In the genomic region with DNA sequence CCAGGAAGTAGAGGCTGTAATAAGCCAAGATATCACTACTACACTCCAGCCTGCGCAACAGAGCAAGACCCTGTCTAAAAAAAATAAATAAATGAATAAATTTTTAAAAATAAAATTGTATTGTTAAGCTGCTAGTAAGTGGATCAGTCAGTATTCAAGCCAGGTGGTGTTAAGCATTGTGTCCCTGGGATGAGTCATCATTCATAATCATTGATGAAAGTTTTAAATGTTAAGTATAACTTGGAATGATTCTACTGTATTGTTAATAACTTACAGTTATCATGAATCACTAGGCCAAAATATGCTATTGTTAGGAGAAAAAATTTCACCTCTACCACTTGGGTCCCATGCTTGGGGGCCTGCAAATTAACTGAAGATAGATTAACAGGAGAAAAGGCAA, we compare ENCODE assay signal across 30 cellular contexts.
"Had no signal": no experiment of that assay in that cellular context is flagged by ENCODE, and none has a peak within 500 bp of the region (broad histone marks: within the 10 kb centered on the region; RNA-seq: fewer than 3 reads in every experiment).

No MANE protein-coding gene starts in this region.

- H3K27me3 ChIP-seq: ascending aorta, breast epithelium, cardiac muscle cell, foreskin keratinocyte, gastroesophageal sphincter had no signal

- H3K27ac ChIP-seq: ascending aorta, breast epithelium, cardiac muscle cell, coronary artery, foreskin keratinocyte, gastroesophageal sphincter had no signal

- H3K36me3 Mint-ChIP-seq: activated naive CD4-positive, alpha-beta T cell treated with anti-CD3 and anti-CD28 coated beads, Interleukin-2, amount 10 ng/mL, durations not matched to agents 7 days and 5 days; activated naive CD8-positive, alpha-beta T cell treated with anti-CD3 and anti-CD28 coated beads, Interleukin-2, amount 10 ng/mL, durations not matched to agents 7 days and 5 days; brain had no signal

- H3K9me3 Mint-ChIP-seq: activated CD4-positive, alpha-beta memory T cell treated with anti-CD3 and anti-CD28 coated beads for 36 hours; activated CD4-positive, alpha-beta T cell treated with anti-CD3 and anti-CD28 coated beads, Interleukin-2, amount 10 ng/mL, durations not matched to agents 24 days and 14 days; activated naive CD4-positive, alpha-beta T cell treated with anti-CD3 and anti-CD28 coated beads, Interleukin-2, amount 10 ng/mL, durations not matched to agents 7 days and 5 days; activated naive CD4-positive, alpha-beta T cell treated with anti-CD3 and anti-CD28 coated beads, Interleukin-2, amount 50 U/mL, for 72 hours; activated naive CD8-positive, alpha-beta T cell treated with anti-CD3 and anti-CD28 coated beads, Interleukin-2, amount 10 ng/mL, durations not matched to agents 7 days and 5 days; activated T-cell treated with anti-CD3 and anti-CD28 coated beads, Interleukin-2, amount 50 U/mL, for 24 hours; activated T-cell treated with anti-CD3 and anti-CD28 coated beads, Interleukin-2, amount 50 U/mL, for 72 hours; brain; dendritic cell treated with granulocyte-macrophage colony-stimulating factor and Interleukin-4, amounts not matched to agents 40 ng/mL and 50 ng/mL, for 4 days; effector memory CD8-positive, alpha-beta T cell had no signal

- H3K27me3 Mint-ChIP-seq: activated CD4-positive, alpha-beta memory T cell treated with anti-CD3 and anti-CD28 coated beads for 36 hours; activated CD4-positive, alpha-beta T cell treated with anti-CD3 and anti-CD28 coated beads for 36 hours; activated CD4-positive, alpha-beta T cell treated with anti-CD3 and anti-CD28 coated beads, Interleukin-2, amount 10 ng/mL, durations not matched to agents 24 days and 14 days; activated naive CD4-positive, alpha-beta T cell treated with anti-CD3 and anti-CD28 coated beads, Interleukin-2, amount 10 ng/mL, durations not matched to agents 7 days and 5 days; activated naive CD8-positive, alpha-beta T cell treated with anti-CD3 and anti-CD28 coated beads, Interleukin-2, amount 10 ng/mL, durations not matched to agents 7 days and 5 days; activated T-cell treated with anti-CD3 and anti-CD28 coated beads, Interleukin-2, amount 50 U/mL, for 24 hours; dendritic cell treated with granulocyte-macrophage colony-stimulating factor and Interleukin-4, amounts not matched to agents 40 ng/mL and 50 ng/mL, for 4 days had no signal

- H3K9me3 ChIP-seq: ascending aorta, breast epithelium, gastroesophageal sphincter had no signal

- H3K4me3 ChIP-seq: ascending aorta, breast epithelium, cardiac muscle cell, coronary artery, gastroesophageal sphincter had no signal

- H3K4me1 ChIP-seq: ascending aorta, breast epithelium, foreskin keratinocyte, gastroesophageal sphincter had no signal

- H3K4me3 Mint-ChIP-seq: activated CD4-positive, alpha-beta memory T cell treated with anti-CD3 and anti-CD28 coated beads for 36 hours; activated CD4-positive, alpha-beta T cell treated with anti-CD3 and anti-CD28 coated beads for 36 hours; activated CD4-positive, alpha-beta T cell treated with anti-CD3 and anti-CD28 coated beads, Interleukin-2, amount 10 ng/mL, durations not matched to agents 24 days and 14 days; activated CD8-positive, alpha-beta T cell treated with anti-CD3 and anti-CD28 coated beads, Interleukin-2, amount 10 ng/mL, durations not matched to agents 7 days and 5 days; activated naive CD4-positive, alpha-beta T cell treated with anti-CD3 and anti-CD28 coated beads, Interleukin-2, amount 10 ng/mL, durations not matched to agents 7 days and 5 days; activated naive CD8-positive, alpha-beta T cell treated with anti-CD3 and anti-CD28 coated beads, Interleukin-2, amount 10 ng/mL, durations not matched to agents 7 days and 5 days; activated T-cell treated with anti-CD3 and anti-CD28 coated beads, Interleukin-2, amount 50 U/mL, for 24 hours; activated T-cell treated with anti-CD3 and anti-CD28 coated beads, Interleukin-2, amount 50 U/mL, for 72 hours; brain; dendritic cell treated with granulocyte-macrophage colony-stimulating factor and Interleukin-4, amounts not matched to agents 40 ng/mL and 50 ng/mL, for 4 days; effector memory CD8-positive, alpha-beta T cell had no signal

- H3K27ac Mint-ChIP-seq: activated CD4-positive, alpha-beta memory T cell treated with anti-CD3 and anti-CD28 coated beads for 36 hours; activated CD4-positive, alpha-beta T cell treated with anti-CD3 and anti-CD28 coated beads for 36 hours; activated CD4-positive, alpha-beta T cell treated with anti-CD3 and anti-CD28 coated beads, Interleukin-2, amount 10 ng/mL, durations not matched to agents 24 days and 14 days; activated CD8-positive, alpha-beta T cell treated with anti-CD3 and anti-CD28 coated beads, Interleukin-2, amount 10 ng/mL, durations not matched to agents 7 days and 5 days; activated naive CD4-positive, alpha-beta T cell treated with anti-CD3 and anti-CD28 coated beads, Interleukin-2, amount 10 ng/mL, durations not matched to agents 7 days and 5 days; activated naive CD4-positive, alpha-beta T cell treated with anti-CD3 and anti-CD28 coated beads, Interleukin-2, amount 50 U/mL, for 72 hours; activated naive CD8-positive, alpha-beta T cell treated with anti-CD3 and anti-CD28 coated beads, Interleukin-2, amount 10 ng/mL, durations not matched to agents 7 days and 5 days; activated T-cell treated with anti-CD3 and anti-CD28 coated beads, Interleukin-2, amount 50 U/mL, for 24 hours; activated T-cell treated with anti-CD3 and anti-CD28 coated beads, Interleukin-2, amount 50 U/mL, for 72 hours; brain; dendritic cell treated with granulocyte-macrophage colony-stimulating factor and Interleukin-4, amounts not matched to agents 40 ng/mL and 50 ng/mL, for 4 days; effector memory CD8-positive, alpha-beta T cell had no signal

- H3K36me3 ChIP-seq: ascending aorta, breast epithelium, cardiac muscle cell had no signal

- H3K4me1 Mint-ChIP-seq: activated CD4-positive, alpha-beta T cell treated with anti-CD3 and anti-CD28 coated beads for 36 hours; activated CD4-positive, alpha-beta T cell treated with anti-CD3 and anti-CD28 coated beads, Interleukin-2, amount 10 ng/mL, durations not matched to agents 24 days and 14 days; activated naive CD4-positive, alpha-beta T cell treated with anti-CD3 and anti-CD28 coated beads, Interleukin-2, amount 10 ng/mL, durations not matched to agents 7 days and 5 days; activated naive CD8-positive, alpha-beta T cell treated with anti-CD3 and anti-CD28 coated beads, Interleukin-2, amount 10 ng/mL, durations not matched to agents 7 days and 5 days had no signal

- DNase-seq: activated CD4-positive, alpha-beta memory T cell treated with anti-CD3 and anti-CD28 coated beads for 36 hours; activated CD4-positive, alpha-beta T cell treated with anti-CD3 and anti-CD28 coated beads for 36 hours; activated CD4-positive, alpha-beta T cell treated with anti-CD3 and anti-CD28 coated beads, Interleukin-2, amount 10 ng/mL, durations not matched to agents 24 days and 14 days; activated CD4-positive, CD25-positive, alpha-beta regulatory T cell; activated CD4-positive, CD25-positive, alpha-beta regulatory T cell treated with anti-CD3 and anti-CD28 coated beads, Interleukin-2, amount 50 U/mL, for 72 hours; activated CD8-positive, alpha-beta memory T cell treated with anti-CD3 and anti-CD28 coated beads, Interleukin-2, amount 50 U/mL, for 48 hours; activated CD8-positive, alpha-beta T cell treated with anti-CD3 and anti-CD28 coated beads, Interleukin-2, amount 10 ng/mL, durations not matched to agents 7 days and 5 days; activated gamma-delta T cell; activated naive CD4-positive, alpha-beta T cell; activated naive CD4-positive, alpha-beta T cell treated with anti-CD3 and anti-CD28 coated beads, Interleukin-2, amount 10 ng/mL, durations not matched to agents 7 days and 5 days; activated naive CD8-positive, alpha-beta T cell treated with anti-CD3 and anti-CD28 coated beads, Interleukin-2, amount 10 ng/mL, durations not matched to agents 7 days and 5 days; activated T-cell treated with anti-CD3 and anti-CD28 coated beads for 4 hours; activated T-cell treated with anti-CD3 and anti-CD28 coated beads, Interleukin-2, amount 50 U/mL, for 24 hours; activated T-cell treated with anti-CD3 and anti-CD28 coated beads, Interleukin-2, amount 50 U/mL, for 72 hours; central memory CD4-positive, alpha-beta T cell; cerebellar nuclear complex; effector CD4-positive, alpha-beta T cell; effector memory CD8-positive, alpha-beta T cell; foreskin keratinocyte; head of caudate nucleus; hippocampal formation; T-helper 2 cell had no signal
